ENCODE assay signal across 8 cellular contexts in genomic region chr19:50377051-50377441, GRCh38. TPM values are rescaled to one million over a fixed set of nuclear protein-coding genes. Genes with fewer than 3 reads are reported as not detected.
DNase-seq lines count a peak whose midpoint lies in the region; ATAC-seq, FAIRE-seq and TF ChIP-seq lines count a peak whose summit lies in the region.

No MANE protein-coding gene starts in this region.

- peak overlapping the region; percentile 73 for H3K4me2 ChIP-seq in A549
- no peak overlapping the region for H3K4me2 ChIP-seq in GM23338
- H3K4me2 ChIP-seq in HepG2 (ENCODE audit: low read depth, low read length): 0 out of 2 replicates have a peak overlapping the region, but pooled peaks have one; percentile 18

- peaks cover 16% of the 10 kb centered on the region for H3K27me3 Mint-ChIP-seq in GM23338 (ENCODE audit: insufficient read depth, low read depth, poor library complexity)

- TF ChIP-seq CTCF in A549 (IDR thresholded peaks at IDR 0.05) (no peak), GM23338 (conservative IDR thresholded peaks at IDR 0.05; ENCODE audit: low read depth in 2 of 2) (no peak), RWPE1 (conservative IDR thresholded peaks at IDR 0.05; ENCODE audit: low read depth) (no peak), ascending aorta (IDR thresholded peaks at IDR 0.05) (no peak), HepG2 (CRISPR knock-in tag; IDR thresholded peaks at IDR 0.05) (no peak), thyroid gland (IDR thresholded peaks at IDR 0.05) (no peak)

- CTCF ChIA-PET in A549 (lab: Yijun Ruan, JAX): interaction anchor here (2.6 to 4.3 kb wide), 2 partner anchors 8 to 20 kb away, joined by 12 to 20 read pairs; no protein-coding TSS in a partner anchor
- CTCF ChIA-PET in RWPE1 (lab: Yijun Ruan, JAX): no interaction called here
- CTCF ChIA-PET in HepG2 (lab: Yijun Ruan, JAX; ENCODE audit: low intra/inter-chr PET ratio, low total read pairs): no interaction called here

- H3K27ac ChIP-seq in A549 (peak overlapping the region in 1 of 2 experiments; percentile 97; a peak in 3 of 6 replicates), GM23338 (ENCODE audit: low read depth) (no peak overlapping the region), RWPE1 (peak overlapping the region; percentile 96), ascending aorta (peak overlapping the region; percentile 99 to 100), HepG2 (ENCODE audit: extremely low read length, insufficient read depth, low read length) (no peak overlapping the region), thyroid gland (no peak overlapping the region)

- WGBS in A549 (ENCODE audit: missing lambda C conversion rate): 37% methylated on average over 5 of the region's 7 CpGs
- 71% methylated on average over 7 of the region's 7 CpGs for WGBS in HepG2 (ENCODE audit: low lambda C conversion rate)
- 46 to 51% methylated on average over 7 of the region's 7 CpGs for WGBS in thyroid gland, 2 donors

- H3K79me2 ChIP-seq in GM23338 (replicated peaks; ENCODE audit: insufficient read depth): no peaks in the 10 kb centered on the region
- no peaks in the 10 kb centered on the region for H3K79me2 ChIP-seq in HepG2 (ENCODE audit: insufficient read depth, low read length)

- TF ChIP-seq RAD21 in A549 (conservative IDR thresholded peaks at IDR 0.05 in 1 of 2, IDR thresholded peaks at IDR 0.05 in 1 of 2) (no peak), HepG2 (CRISPR knock-in tag; IDR thresholded peaks at IDR 0.05) (no peak)

- ATAC-seq in A549: peak; percentile 39 to 69
- ATAC-seq in GM23338: peak; percentile 75
- ATAC-seq in HepG2: peak; percentile 39
- no peak for ATAC-seq in HG03196 (IDR thresholded peaks at IDR 0.05; ENCODE audit: unreplicated experiment)

- H3K36me3 ChIP-seq in GM23338 (ENCODE audit: insufficient read depth) (peaks cover 9% of the 10 kb centered on the region; the same call in 1 of the 2 replicates), ascending aorta (peaks cover 46 to 48% of the 10 kb centered on the region in 2 donors), HepG2 (replicated peaks in 1 of 2; ENCODE audit: control insufficient read depth in 1 of 2, insufficient read depth in 2 of 2, low read length in 2 of 2) (peaks cover 18 to 33% of the 10 kb centered on the region in 2 experiments; a peak in 4 of 5 replicates), thyroid gland (peaks cover 45 to 48% of the 10 kb centered on the region in 2 donors)

- TF ChIP-seq EP300 in A549 (IDR thresholded peaks at IDR 0.05) (no peak), HepG2 (IDR thresholded peaks at IDR 0.05; ENCODE audit: low read depth in 2 of 2, low read length in 2 of 2) (no peak), HepG2 (CRISPR knock-in tag; IDR thresholded peaks at IDR 0.05; ENCODE audit: borderline replicate concordance) (no peak)

- peaks cover 4% of the 10 kb centered on the region for H4K20me1 ChIP-seq in GM23338 (replicated peaks; ENCODE audit: insufficient read depth)
- H4K20me1 ChIP-seq in HepG2 (ENCODE audit: insufficient read depth, low read length): no peaks in the 10 kb centered on the region

- H3K9me3 Mint-ChIP-seq in GM23338: peaks cover 2% of the 10 kb centered on the region; the same call in 1 of the 3 replicates

- H2AFZ ChIP-seq in GM23338 (no peak overlapping the region), HepG2 (ENCODE audit: low read length) (no peak overlapping the region)

- H3K9me3 ChIP-seq in A549 (no peaks in the 10 kb centered on the region), ascending aorta (no peaks in the 10 kb centered on the region), HepG2 (ENCODE audit: low read length) (no peaks in the 10 kb centered on the region), thyroid gland (no peaks in the 10 kb centered on the region)

- no TSS peak for BruUV-seq in HepG2 (replicated peaks; lab: Mats Ljungman, UMichigan)

- H3F3A ChIP-seq in GM23338 (replicated peaks; ENCODE audit: low read depth): 0 out of 2 replicates have a peak, but pooled peaks cover 9% of the 10 kb centered on the region

- intact Hi-C loops in ascending aorta (cut with DNase I): loop anchor here (2.0 to 10.0 kb wide), 4 partner anchors 428 to 1318 kb away; partner anchors contain the start of genes AKT1S1, CTU1, SPACA6 and TBC1D17
- intact Hi-C loops in HepG2 (cut with micrococcal nuclease; ENCODE audit: unreplicated experiment): no loop called here
- intact Hi-C loops in thyroid gland (cut with DNase I): no loop called here

- H3K4me1 ChIP-seq in A549 (peaks cover 9% of the 10 kb centered on the region; the same call in 1 of the 3 replicates), GM23338 (ENCODE audit: insufficient read depth) (0 out of 2 replicates have a peak, but pooled peaks cover 3% of the 10 kb centered on the region), ascending aorta (peaks cover 0 to 6% of the 10 kb centered on the region in 2 donors), HepG2 (ENCODE audit: insufficient read depth, low read length) (no peaks in the 10 kb centered on the region), thyroid gland (peaks cover 5 to 31% of the 10 kb centered on the region in 2 donors)

- peaks cover 2% of the 10 kb centered on the region; the same call in 1 of the 3 replicates for H3K4me1 Mint-ChIP-seq in GM23338

- H3K4me3 Mint-ChIP-seq in GM23338: peak overlapping the region; percentile 99

- peak overlapping the region; percentile 79 for H3K4me3 ChIP-seq in A549
- peak overlapping the region; percentile 16; the same call in 1 of the 2 replicates for H3K4me3 ChIP-seq in GM23338
- H3K4me3 ChIP-seq in ascending aorta: peak overlapping the region; percentile 88 to 90
- H3K4me3 ChIP-seq in HepG2 (replicated peaks in 1 of 3; ENCODE audit: insufficient read depth in 1 of 3, low read depth in 2 of 3, low read length in 3 of 3): peak overlapping the region in 1 of 3 experiments; percentile 16; a peak in 1 of 6 replicates
- peak overlapping the region in 1 of 3 donors; percentile 90 for H3K4me3 ChIP-seq in thyroid gland (replicated peaks in 1 of 3)

- FAIRE-seq in A549 (lab: Jason Lieb, UNC): no peak
- FAIRE-seq in HepG2 (lab: Jason Lieb, UNC): no peak

- H3K9ac ChIP-seq in HepG2 (ENCODE audit: insufficient read depth, low read depth, low read length): no peak overlapping the region

- no peaks in the 10 kb centered on the region for H3K27me3 ChIP-seq in GM23338 (ENCODE audit: insufficient read depth)
- H3K27me3 ChIP-seq in ascending aorta: no peaks in the 10 kb centered on the region
- H3K27me3 ChIP-seq in HepG2 (ENCODE audit: control insufficient read depth in 1 of 2, insufficient read depth in 2 of 2, low read length in 2 of 2): no peaks in the 10 kb centered on the region; a peak in 1 of 5 replicates
- H3K27me3 ChIP-seq in thyroid gland: no peaks in the 10 kb centered on the region

- in situ Hi-C loops in HepG2 (cut with HindIII; ENCODE audit: extremely low pct_ligation_motif_present, low pct_unique_long_range_greater_than_20kb): loop anchor here (10.0 kb wide), 1 partner anchor 88 kb away; no protein-coding TSS in a partner anchor

- POLR2A ChIA-PET in A549 (lab: Yijun Ruan, JAX) (no interaction called here), RWPE1 (lab: Yijun Ruan, JAX; ENCODE audit: low non-redundant PET) (no interaction called here), HepG2 (lab: Yijun Ruan, JAX) (interaction anchor here (2.1 kb wide), 1 partner anchor 48 kb away, joined by 10 read pairs; the partner anchor contains the start of gene KCNC3)

- H3K27ac Mint-ChIP-seq in GM23338: peak overlapping the region; percentile 71; the same call in 1 of the 2 replicates

- peaks cover 37% of the 10 kb centered on the region for H3K36me3 Mint-ChIP-seq in GM23338 (ENCODE audit: low read depth)

- H3K9me2 ChIP-seq in GM23338 (ENCODE audit: insufficient read depth): no peaks in the 10 kb centered on the region

- peak; percentile 55 to 75 for DNase-seq in A549 (ENCODE audit: low read depth in 1 of 2, low spot score in 1 of 2)
- DNase-seq in GM23338 (ENCODE audit: low spot score): peak; percentile 94
- peak; percentile 38 for DNase-seq in RWPE1 (ENCODE audit: low spot score)
- no peak for DNase-seq in ascending aorta (ENCODE audit: low spot score in 2 of 2)
- peak; percentile 12 for DNase-seq in HepG2 (ENCODE audit: low spot score)
- peak; percentile 39 for DNase-seq in thyroid gland
- DNase-seq in hepatic stellate cell (ENCODE audit: low spot score): no peak

- no peak for TF ChIP-seq POLR2A in A549 (IDR thresholded peaks at IDR 0.05; ENCODE audit: low read length)
- no peak for TF ChIP-seq POLR2A in HepG2 (IDR thresholded peaks at IDR 0.05; ENCODE audit: insufficient read depth in 1 of 2, low read depth in 2 of 2, low read length in 2 of 2)
- TF ChIP-seq POLR2A in thyroid gland (IDR thresholded peaks at IDR 0.05): no peak

RNA-seq across cellular contexts. Expression of gene NR1H2, which starts 0.8 kb away (rescaled TPM):
- 39.2 and 39.3 TPM in 2 replicates for polyA plus RNA-seq in A549 (2011; rRNA removed)
- 66.5 and 83.6 TPM in 2 replicates for polyA plus RNA-seq in A549 (2012; cell fraction: cytosol; rRNA removed)
- polyA plus RNA-seq in A549 (2012; cell fraction: nucleus; rRNA removed): 131 and 169 TPM in 2 replicates
- 52.5 to 69.7 TPM (median 67.0 TPM) in 3 replicates for polyA plus RNA-seq in A549 (2017; fragmentation: RNase III; extraction: RNeasy Plus Mini Kit Qiagen cat#74134 plus additional on column Dnase treatment)
- polyA minus RNA-seq in A549 (2011; rRNA and poly(A)+ RNA removed): 44.5 and 46.1 TPM in 2 replicates
- 54.6 and 70.2 TPM in 2 replicates for total RNA-seq in GM23338 (2014; rRNA removed; shearing (Covaris generic))
- polyA plus RNA-seq in GM23338 (2016; fragmentation: Nextera tagmentation; extraction: Ambion mirVana): 29.8 and 32.9 TPM in 2 replicates
- total RNA-seq in ascending aorta: 150 TPM
- 11.7 and 13.5 TPM in 2 replicates for total RNA-seq in HepG2 (2016; rRNA removed; fragmentation: Illumina TruSeq; extraction: Trizol)
- 1.7 and 2.8 TPM in 2 replicates for total RNA-seq in HepG2 (2016; cell fraction: cytosol; rRNA removed; fragmentation: Illumina TruSeq; extraction: Trizol; ENCODE audit: low read depth)
- 11.7 and 13.1 TPM in 2 replicates for total RNA-seq in HepG2 (2016; cell fraction: insoluble cytoplasmic fraction; rRNA removed; fragmentation: Illumina TruSeq; extraction: Trizol)
- 5.8 and 8.2 TPM in 2 replicates for total RNA-seq in HepG2 (2016; cell fraction: membrane; rRNA removed; fragmentation: Illumina TruSeq; extraction: Trizol)
- total RNA-seq in HepG2 (2016; cell fraction: nucleus; rRNA removed; fragmentation: Illumina TruSeq; extraction: Trizol): 7.5 and 8.1 TPM in 2 replicates
- polyA plus RNA-seq in HepG2 (2011; rRNA removed): 10.3 and 15.9 TPM in 2 replicates
- 10.6 and 16.6 TPM in 2 replicates for polyA plus RNA-seq in HepG2 (2011; cell fraction: cytosol; rRNA removed)
- 35.4 and 44.9 TPM in 2 replicates for polyA plus RNA-seq in HepG2 (2011; cell fraction: nucleus; rRNA removed)
- 8.7 and 11.8 TPM in 2 replicates for polyA plus RNA-seq in HepG2 (2012)
- polyA plus RNA-seq in HepG2 (2016; cell fraction: cytosol; fragmentation: Illumina TruSeq; extraction: Trizol; ENCODE audit: low read depth): 1.6 and 2.2 TPM in 2 replicates
- polyA plus RNA-seq in HepG2 (2016; cell fraction: insoluble cytoplasmic fraction; fragmentation: Illumina TruSeq; extraction: Trizol; ENCODE audit: low read depth): 12.2 and 13.2 TPM in 2 replicates
- 4.7 and 5.2 TPM in 2 replicates for polyA plus RNA-seq in HepG2 (2016; cell fraction: membrane; fragmentation: Illumina TruSeq; extraction: Trizol; ENCODE audit: low read depth)
- polyA plus RNA-seq in HepG2 (2016; cell fraction: nucleus; fragmentation: Illumina TruSeq; extraction: Trizol; ENCODE audit: insufficient read depth, low read depth): 17.3 and 19.8 TPM in 2 replicates
- 20.5 and 64.7 TPM in 2 replicates for polyA minus RNA-seq in HepG2 (2011; rRNA and poly(A)+ RNA removed; ENCODE audit: low replicate concordance)
- 7.3 and 8.6 TPM in 2 replicates for polyA minus RNA-seq in HepG2 (2011; cell fraction: cytosol; rRNA and poly(A)+ RNA removed)
- 14.4 and 16.1 TPM in 2 replicates for polyA minus RNA-seq in HepG2 (2011; cell fraction: nucleus; rRNA and poly(A)+ RNA removed)
- total RNA-seq in thyroid gland: 100 to 1,000 TPM in 2 of 4 donors, 10 to 100 TPM in 2; 76.4 to 114 (median 100) TPM

RNA-seq across cellular contexts. Expression of gene POLD1, which starts 7.1 kb away (rescaled TPM):
- 24.2 and 26.1 TPM in 2 replicates for polyA plus RNA-seq in A549 (2011; rRNA removed)
- polyA plus RNA-seq in A549 (2012; cell fraction: cytosol; rRNA removed): 133 and 174 TPM in 2 replicates
- 513 and 742 TPM in 2 replicates for polyA plus RNA-seq in A549 (2012; cell fraction: nucleus; rRNA removed)
- 84.9 to 88.8 TPM (median 88.0 TPM) in 3 replicates for polyA plus RNA-seq in A549 (2017; fragmentation: RNase III; extraction: RNeasy Plus Mini Kit Qiagen cat#74134 plus additional on column Dnase treatment)
- 32.4 and 73.2 TPM in 2 replicates for polyA minus RNA-seq in A549 (2011; rRNA and poly(A)+ RNA removed)
- total RNA-seq in GM23338 (2014; rRNA removed; shearing (Covaris generic)): 141 and 173 TPM in 2 replicates
- polyA plus RNA-seq in GM23338 (2016; fragmentation: Nextera tagmentation; extraction: Ambion mirVana): 111 and 113 TPM in 2 replicates
- 22.9 TPM for total RNA-seq in ascending aorta
- 39.5 and 54.0 TPM in 2 replicates for total RNA-seq in HepG2 (2016; rRNA removed; fragmentation: Illumina TruSeq; extraction: Trizol)
- 15.4 and 20.6 TPM in 2 replicates for total RNA-seq in HepG2 (2016; cell fraction: cytosol; rRNA removed; fragmentation: Illumina TruSeq; extraction: Trizol; ENCODE audit: low read depth)
- total RNA-seq in HepG2 (2016; cell fraction: insoluble cytoplasmic fraction; rRNA removed; fragmentation: Illumina TruSeq; extraction: Trizol): 36.3 and 68.3 TPM in 2 replicates
- total RNA-seq in HepG2 (2016; cell fraction: membrane; rRNA removed; fragmentation: Illumina TruSeq; extraction: Trizol): 13.4 and 21.6 TPM in 2 replicates
- total RNA-seq in HepG2 (2016; cell fraction: nucleus; rRNA removed; fragmentation: Illumina TruSeq; extraction: Trizol): 45.6 and 51.7 TPM in 2 replicates
- polyA plus RNA-seq in HepG2 (2011; rRNA removed): 17.4 and 18.6 TPM in 2 replicates
- 8.8 and 21.4 TPM in 2 replicates for polyA plus RNA-seq in HepG2 (2011; cell fraction: cytosol; rRNA removed)
- polyA plus RNA-seq in HepG2 (2011; cell fraction: nucleus; rRNA removed): 130 and 225 TPM in 2 replicates
- polyA plus RNA-seq in HepG2 (2012): 15.4 and 19.9 TPM in 2 replicates
- polyA plus RNA-seq in HepG2 (2016; cell fraction: cytosol; fragmentation: Illumina TruSeq; extraction: Trizol; ENCODE audit: low read depth): 6.4 and 7.1 TPM in 2 replicates
- 26.1 and 31.2 TPM in 2 replicates for polyA plus RNA-seq in HepG2 (2016; cell fraction: insoluble cytoplasmic fraction; fragmentation: Illumina TruSeq; extraction: Trizol; ENCODE audit: low read depth)
- 9.7 and 12.0 TPM in 2 replicates for polyA plus RNA-seq in HepG2 (2016; cell fraction: membrane; fragmentation: Illumina TruSeq; extraction: Trizol; ENCODE audit: low read depth)
- polyA plus RNA-seq in HepG2 (2016; cell fraction: nucleus; fragmentation: Illumina TruSeq; extraction: Trizol; ENCODE audit: insufficient read depth, low read depth): 109 and 111 TPM in 2 replicates
- 74.3 and 134 TPM in 2 replicates for polyA minus RNA-seq in HepG2 (2011; rRNA and poly(A)+ RNA removed; ENCODE audit: low replicate concordance)
- polyA minus RNA-seq in HepG2 (2011; cell fraction: cytosol; rRNA and poly(A)+ RNA removed): 24.6 and 41.4 TPM in 2 replicates
- 12.1 and 19.6 TPM in 2 replicates for polyA minus RNA-seq in HepG2 (2011; cell fraction: nucleus; rRNA and poly(A)+ RNA removed)
- 10 to 100 TPM; 12.9 to 27.5 (median 19.0) TPM for total RNA-seq in thyroid gland

RNA-seq across cellular contexts. Expression of gene NAPSA, which starts 11.6 kb away (rescaled TPM):
- polyA plus RNA-seq in A549 (2011; rRNA removed) (1.3 and 1.7 TPM in 2 replicates), A549 (2017; fragmentation: RNase III; extraction: RNeasy Plus Mini Kit Qiagen cat#74134 plus additional on column Dnase treatment) (1.5 to 2.0 TPM (median 1.7 TPM) in 3 replicates), GM23338 (2016; fragmentation: Nextera tagmentation; extraction: Ambion mirVana) (0.63 and 0.99 TPM in 2 replicates), HepG2 (2011; rRNA removed) (not detected in 2 replicates)
- 1.3 and 1.4 TPM in 2 replicates for polyA plus RNA-seq in A549 (2012; cell fraction: cytosol; rRNA removed)
- polyA plus RNA-seq in A549 (2012; cell fraction: nucleus; rRNA removed): 5.7 and 7.2 TPM in 2 replicates
- 1.2 and 1.8 TPM in 2 replicates for polyA minus RNA-seq in A549 (2011; rRNA and poly(A)+ RNA removed)
- 0.14 and 0.27 TPM in 2 replicates for total RNA-seq in GM23338 (2014; rRNA removed; shearing (Covaris generic))
- total RNA-seq in ascending aorta (1.6 TPM), HepG2 (2016; rRNA removed; fragmentation: Illumina TruSeq; extraction: Trizol) (not detected in 2 replicates), thyroid gland (1 to 10 TPM in 2 of 4 donors, under 1 TPM in 2; 0.46 to 3.4 (median 1.5) TPM)
- total RNA-seq in HepG2 (2016; cell fraction: cytosol; rRNA removed; fragmentation: Illumina TruSeq; extraction: Trizol; ENCODE audit: low read depth): not detected in 2 replicates
- not detected in 2 replicates for total RNA-seq in HepG2 (2016; cell fraction: insoluble cytoplasmic fraction; rRNA removed; fragmentation: Illumina TruSeq; extraction: Trizol)
- not detected in 2 replicates for total RNA-seq in HepG2 (2016; cell fraction: membrane; rRNA removed; fragmentation: Illumina TruSeq; extraction: Trizol)
- total RNA-seq in HepG2 (2016; cell fraction: nucleus; rRNA removed; fragmentation: Illumina TruSeq; extraction: Trizol): not detected in 2 replicates
- polyA plus RNA-seq in HepG2 (2011; cell fraction: cytosol; rRNA removed): not detected in 2 replicates
- polyA plus RNA-seq in HepG2 (2011; cell fraction: nucleus; rRNA removed): 0.10 and 0.14 TPM in 2 replicates
- polyA plus RNA-seq in HepG2 (2012): 0.05 and 0.16 TPM in 2 replicates
- polyA plus RNA-seq in HepG2 (2016; cell fraction: cytosol; fragmentation: Illumina TruSeq; extraction: Trizol; ENCODE audit: low read depth): not detected in 2 replicates
- polyA plus RNA-seq in HepG2 (2016; cell fraction: insoluble cytoplasmic fraction; fragmentation: Illumina TruSeq; extraction: Trizol; ENCODE audit: low read depth): not detected in 2 replicates
- polyA plus RNA-seq in HepG2 (2016; cell fraction: membrane; fragmentation: Illumina TruSeq; extraction: Trizol; ENCODE audit: low read depth): not detected in 2 replicates
- polyA plus RNA-seq in HepG2 (2016; cell fraction: nucleus; fragmentation: Illumina TruSeq; extraction: Trizol; ENCODE audit: insufficient read depth, low read depth): not detected in 2 replicates
- not detected in 2 replicates for polyA minus RNA-seq in HepG2 (2011; rRNA and poly(A)+ RNA removed; ENCODE audit: low replicate concordance)
- not detected in 2 replicates for polyA minus RNA-seq in HepG2 (2011; cell fraction: cytosol; rRNA and poly(A)+ RNA removed)
- not detected in 2 replicates for polyA minus RNA-seq in HepG2 (2011; cell fraction: nucleus; rRNA and poly(A)+ RNA removed)

RNA-seq across cellular contexts. Expression of gene SPIB, which starts 41.7 kb away (rescaled TPM):
- polyA plus RNA-seq in A549 (2011; rRNA removed) (not detected in 2 replicates), A549 (2017; fragmentation: RNase III; extraction: RNeasy Plus Mini Kit Qiagen cat#74134 plus additional on column Dnase treatment) (0.03 to 0.54 TPM (median 0.12 TPM) in 3 replicates), GM23338 (2016; fragmentation: Nextera tagmentation; extraction: Ambion mirVana) (12.6 and 13.0 TPM in 2 replicates), HepG2 (2011; rRNA removed) (0.04 TPM in 1 of 2 replicates, not detected in the other)
- 0.32 and 0.40 TPM in 2 replicates for polyA plus RNA-seq in A549 (2012; cell fraction: cytosol; rRNA removed)
- 0.53 and 1.8 TPM in 2 replicates for polyA plus RNA-seq in A549 (2012; cell fraction: nucleus; rRNA removed)
- not detected in 2 replicates for polyA minus RNA-seq in A549 (2011; rRNA and poly(A)+ RNA removed)
- total RNA-seq in GM23338 (2014; rRNA removed; shearing (Covaris generic)): 16.9 and 17.5 TPM in 2 replicates
- total RNA-seq in ascending aorta (not detected), HepG2 (2016; rRNA removed; fragmentation: Illumina TruSeq; extraction: Trizol) (0.04 TPM in 1 of 2 replicates, not detected in the other), thyroid gland (not detected)
- not detected in 2 replicates for total RNA-seq in HepG2 (2016; cell fraction: cytosol; rRNA removed; fragmentation: Illumina TruSeq; extraction: Trizol; ENCODE audit: low read depth)
- total RNA-seq in HepG2 (2016; cell fraction: insoluble cytoplasmic fraction; rRNA removed; fragmentation: Illumina TruSeq; extraction: Trizol): 0.13 and 0.15 TPM in 2 replicates
- not detected in 2 replicates for total RNA-seq in HepG2 (2016; cell fraction: membrane; rRNA removed; fragmentation: Illumina TruSeq; extraction: Trizol)
- total RNA-seq in HepG2 (2016; cell fraction: nucleus; rRNA removed; fragmentation: Illumina TruSeq; extraction: Trizol): not detected in 2 replicates
- not detected in 2 replicates for polyA plus RNA-seq in HepG2 (2011; cell fraction: cytosol; rRNA removed)
- polyA plus RNA-seq in HepG2 (2011; cell fraction: nucleus; rRNA removed): 0.21 TPM in 1 of 2 replicates, not detected in the other
- polyA plus RNA-seq in HepG2 (2012): not detected in 2 replicates
- 0.10 TPM in 1 of 2 replicates, not detected in the other for polyA plus RNA-seq in HepG2 (2016; cell fraction: cytosol; fragmentation: Illumina TruSeq; extraction: Trizol; ENCODE audit: low read depth)
- polyA plus RNA-seq in HepG2 (2016; cell fraction: insoluble cytoplasmic fraction; fragmentation: Illumina TruSeq; extraction: Trizol; ENCODE audit: low read depth): not detected in 2 replicates
- 0.07 TPM in 1 of 2 replicates, not detected in the other for polyA plus RNA-seq in HepG2 (2016; cell fraction: membrane; fragmentation: Illumina TruSeq; extraction: Trizol; ENCODE audit: low read depth)
- polyA plus RNA-seq in HepG2 (2016; cell fraction: nucleus; fragmentation: Illumina TruSeq; extraction: Trizol; ENCODE audit: insufficient read depth, low read depth): 0.53 TPM in 1 of 2 replicates, not detected in the other
- polyA minus RNA-seq in HepG2 (2011; rRNA and poly(A)+ RNA removed; ENCODE audit: low replicate concordance): 0.51 TPM in 1 of 2 replicates, not detected in the other
- polyA minus RNA-seq in HepG2 (2011; cell fraction: cytosol; rRNA and poly(A)+ RNA removed): not detected in 2 replicates
- not detected in 2 replicates for polyA minus RNA-seq in HepG2 (2011; cell fraction: nucleus; rRNA and poly(A)+ RNA removed)

RNA-seq across cellular contexts. Expression of gene KCNC3, which starts 47.9 kb away (rescaled TPM):
- polyA plus RNA-seq in A549 (2011; rRNA removed) (0.17 and 0.32 TPM in 2 replicates), A549 (2017; fragmentation: RNase III; extraction: RNeasy Plus Mini Kit Qiagen cat#74134 plus additional on column Dnase treatment) (1.0 to 1.7 TPM (median 1.4 TPM) in 3 replicates), GM23338 (2016; fragmentation: Nextera tagmentation; extraction: Ambion mirVana) (0.89 and 1.3 TPM in 2 replicates), HepG2 (2011; rRNA removed) (1.6 and 1.7 TPM in 2 replicates)
- 0.30 and 0.41 TPM in 2 replicates for polyA plus RNA-seq in A549 (2012; cell fraction: cytosol; rRNA removed)
- polyA plus RNA-seq in A549 (2012; cell fraction: nucleus; rRNA removed): 1.3 and 1.5 TPM in 2 replicates
- polyA minus RNA-seq in A549 (2011; rRNA and poly(A)+ RNA removed): 0.54 and 0.83 TPM in 2 replicates
- 2.7 and 3.4 TPM in 2 replicates for total RNA-seq in GM23338 (2014; rRNA removed; shearing (Covaris generic))
- total RNA-seq in ascending aorta (3.8 TPM), HepG2 (2016; rRNA removed; fragmentation: Illumina TruSeq; extraction: Trizol) (0.24 and 0.29 TPM in 2 replicates), thyroid gland (10 to 100 TPM in 3 of 4 donors, 1 to 10 TPM in 1; 5.9 to 32.8 (median 17.2) TPM)
- total RNA-seq in HepG2 (2016; cell fraction: cytosol; rRNA removed; fragmentation: Illumina TruSeq; extraction: Trizol; ENCODE audit: low read depth): 0.09 and 0.20 TPM in 2 replicates
- 0.10 and 0.35 TPM in 2 replicates for total RNA-seq in HepG2 (2016; cell fraction: insoluble cytoplasmic fraction; rRNA removed; fragmentation: Illumina TruSeq; extraction: Trizol)
- 0.34 TPM in 2 replicates for total RNA-seq in HepG2 (2016; cell fraction: membrane; rRNA removed; fragmentation: Illumina TruSeq; extraction: Trizol)
- total RNA-seq in HepG2 (2016; cell fraction: nucleus; rRNA removed; fragmentation: Illumina TruSeq; extraction: Trizol): 0.66 and 0.81 TPM in 2 replicates
- polyA plus RNA-seq in HepG2 (2011; cell fraction: cytosol; rRNA removed): 0.29 and 0.46 TPM in 2 replicates
- 13.3 and 15.9 TPM in 2 replicates for polyA plus RNA-seq in HepG2 (2011; cell fraction: nucleus; rRNA removed)
- polyA plus RNA-seq in HepG2 (2012): 2.6 and 3.4 TPM in 2 replicates
- 0.17 and 0.27 TPM in 2 replicates for polyA plus RNA-seq in HepG2 (2016; cell fraction: cytosol; fragmentation: Illumina TruSeq; extraction: Trizol; ENCODE audit: low read depth)
- 1.1 and 1.3 TPM in 2 replicates for polyA plus RNA-seq in HepG2 (2016; cell fraction: insoluble cytoplasmic fraction; fragmentation: Illumina TruSeq; extraction: Trizol; ENCODE audit: low read depth)
- 0.78 and 1.2 TPM in 2 replicates for polyA plus RNA-seq in HepG2 (2016; cell fraction: membrane; fragmentation: Illumina TruSeq; extraction: Trizol; ENCODE audit: low read depth)
- 9.8 and 11.7 TPM in 2 replicates for polyA plus RNA-seq in HepG2 (2016; cell fraction: nucleus; fragmentation: Illumina TruSeq; extraction: Trizol; ENCODE audit: insufficient read depth, low read depth)
- polyA minus RNA-seq in HepG2 (2011; rRNA and poly(A)+ RNA removed; ENCODE audit: low replicate concordance): 4.0 TPM in 1 of 2 replicates, not detected in the other
- polyA minus RNA-seq in HepG2 (2011; cell fraction: cytosol; rRNA and poly(A)+ RNA removed): 0.62 and 0.79 TPM in 2 replicates
- polyA minus RNA-seq in HepG2 (2011; cell fraction: nucleus; rRNA and poly(A)+ RNA removed): 4.2 and 4.6 TPM in 2 replicates

Comparison
In these comparisons a context has a peak if more than half of its experiments do, and no peak if none do; other contexts are left out.
1. DNase-seq: peak in A549 (2 of 2), GM23338 (single experiment), RWPE1 (single experiment), HepG2 (single experiment) and thyroid gland (2 of 2); none in ascending aorta (0 of 2) and hepatic stellate cell (single experiment).
2. H3K27ac ChIP-seq: peak in RWPE1 (single experiment) and ascending aorta (2 of 2); none in GM23338 (single experiment), HepG2 (single experiment) and thyroid gland (0 of 3).